In genomic region chr2:23684540-23685176, GRCh38 we compare ENCODE assay signal across 21 cellular contexts.
A peak's percentile ranks its signal among the peaks of the same experiment; 100 is the strongest.
DNase-seq lines count a peak whose midpoint lies in the region; ATAC-seq and TF ChIP-seq lines count a peak whose summit lies in the region.
"Had no signal": no experiment of that assay in that cellular context is flagged by ENCODE, and none has a peak within 500 bp of the region (broad histone marks: within the 10 kb centered on the region; RNA-seq: fewer than 3 reads in every experiment).

No MANE protein-coding gene starts in this region.

- H3K4me1 ChIP-seq in HEK293 (ENCODE audit: control insufficient read depth, insufficient read depth, low read length) (no peaks in the 10 kb centered on the region), neuronal stem cell (ENCODE audit: control insufficient read depth in 2 of 2, insufficient read depth in 1 of 2, low read depth in 1 of 2, low read length in 2 of 2) (peaks cover 13 to 16% of the 10 kb centered on the region in 2 donors)
- H3K4me1 ChIP-seq: uterus had no signal

- DNase-seq in DMS79 treated with DMSO at 0.1 percent for 48 hours (lab: John Stamatoyannopoulos, UW) (peak; percentile 34), cerebellar cortex (ENCODE audit: low spot score) (peak; percentile 25), neuronal stem cell (ENCODE audit: low spot score) (no peak), HPDE6-E6E7 (ENCODE audit: extremely low spot score) (no peak)
- DNase-seq: activated CD4-positive, alpha-beta T cell treated with anti-CD3 and anti-CD28 coated beads, Interleukin-2, amount 50 U/mL, for 4 hours; activated CD8-positive, alpha-beta memory T cell treated with anti-CD3 and anti-CD28 coated beads, Interleukin-2, amount 50 U/mL, for 4 hours; activated naive CD8-positive, alpha-beta T cell treated with anti-CD3 and anti-CD28 coated beads for 36 hours; CD4-positive, alpha-beta T cell; GDM1; GOT3; kidney glomerular epithelial cell; NCI-H1105 treated with DMSO at 0.1 percent for 48 hours; NCI-H2081 treated with DMSO at 0.1 percent for 48 hours; NCI-H82; occipital lobe; small intestine; stimulated activated CD4-positive, alpha-beta T cell treated with anti-CD3 and anti-CD28 coated beads, Interleukin-1b, Interleukin-23, amount 100 ng/mL, for 48 hours; uterus had no signal

- no peak overlapping the region for H3K14ac ChIP-seq in neuronal stem cell (ENCODE audit: low read length)

- H2BK15ac ChIP-seq in neuronal stem cell (ENCODE audit: low read length), result no peak overlapping the region

- H4K8ac ChIP-seq in neuronal stem cell (ENCODE audit: low read depth, low read length), result no peak overlapping the region

- TF ChIP-seq CTCF in HEK293 (tag by site-specific recombination; IDR thresholded peaks at IDR 0.05), result no peak

- no peak for ATAC-seq in HG02571 (IDR thresholded peaks at IDR 0.05; ENCODE audit: unreplicated experiment)
- no peak for ATAC-seq in GM18861 (IDR thresholded peaks at IDR 0.05; ENCODE audit: unreplicated experiment)

- no peak overlapping the region for H4K91ac ChIP-seq in neuronal stem cell (ENCODE audit: low read depth, low read length, poor library complexity)

- peak overlapping the region; percentile 33 for H3K18ac ChIP-seq in neuronal stem cell (ENCODE audit: low read length)

- CTCF ChIA-PET in HEK293 (lab: Yijun Ruan, JAX), result no interaction called here

- H2BK12ac ChIP-seq in neuronal stem cell (ENCODE audit: low read length), result no peak overlapping the region

- H3K27ac ChIP-seq in HEK293 (ENCODE audit: extremely low read depth, low read depth, low read length) (no peak overlapping the region), neuronal stem cell (replicated peaks; ENCODE audit: low read length) (no peak overlapping the region)
- H3K27ac ChIP-seq: uterus had no signal

- no peak overlapping the region for H3K23ac ChIP-seq in neuronal stem cell (ENCODE audit: low read depth, low read length, poor library complexity)

- H3K9me3 ChIP-seq in HEK293 (ENCODE audit: control insufficient read depth, insufficient read depth, low read depth, low read length) (no peaks in the 10 kb centered on the region), neuronal stem cell (replicated peaks in 1 of 2; ENCODE audit: control insufficient read depth in 2 of 2, insufficient read depth in 1 of 2, low read depth in 1 of 2, low read length in 2 of 2) (peaks cover 0 to 3% of the 10 kb centered on the region in 2 donors)
- H3K9me3 ChIP-seq: uterus had no signal

- H3K9ac ChIP-seq in neuronal stem cell (ENCODE audit: low read depth, low read length, poor library complexity), result no peak overlapping the region

- no peak overlapping the region for H3K4ac ChIP-seq in neuronal stem cell (ENCODE audit: low read length)

- H3K4me3 ChIP-seq in HEK293 (ENCODE audit: low read depth, low read length) (no peak overlapping the region), neuronal stem cell (ENCODE audit: low read length in 2 of 2) (peak overlapping the region in 1 of 2 donors; percentile 18)
- H3K4me3 ChIP-seq: uterus had no signal

- no peak overlapping the region for H3K4me2 ChIP-seq in neuronal stem cell (ENCODE audit: insufficient read depth, low read length, poor library complexity, severe bottlenecking)

- H3K36me3 ChIP-seq in HEK293 (ENCODE audit: control insufficient read depth in 2 of 2, insufficient read depth in 1 of 2, low read length in 2 of 2) (peaks cover 0 to 6% of the 10 kb centered on the region in 2 experiments; a peak in 1 of 3 replicates), neuronal stem cell (replicated peaks in 1 of 2; ENCODE audit: control insufficient read depth in 2 of 2, insufficient read depth in 2 of 2, low read length in 2 of 2) (no peaks in the 10 kb centered on the region)
- H3K36me3 ChIP-seq: uterus had no signal

- POLR2A ChIA-PET in HEK293 (lab: Yijun Ruan, JAX), result no interaction called here

- no peaks in the 10 kb centered on the region for H3K27me3 ChIP-seq in neuronal stem cell (ENCODE audit: control insufficient read depth in 3 of 3, insufficient read depth in 3 of 3, low read depth in 1 of 3, low read length in 3 of 3)
- H3K27me3 ChIP-seq: uterus had no signal

- no peak overlapping the region for H2AK5ac ChIP-seq in neuronal stem cell (ENCODE audit: low read depth, low read length)

- H2AFZ ChIP-seq in neuronal stem cell (ENCODE audit: low read length), result peak overlapping the region; percentile 23

- H2BK5ac ChIP-seq in neuronal stem cell (ENCODE audit: low read length), result no peak overlapping the region

- no peaks in the 10 kb centered on the region for H3K79me1 ChIP-seq in neuronal stem cell (ENCODE audit: low read depth, low read length)

- no peak overlapping the region for H2BK120ac ChIP-seq in neuronal stem cell (ENCODE audit: low read depth, low read length)

- WGBS in neuronal stem cell (ENCODE audit: extremely low coverage in 2 of 2, insufficient read length in 2 of 2, insufficient replicate concordance in 1 of 2), 2 donors, result no CpG with 5 or more reads among the region's 16 CpGs

TF ChIP-seq in HEK293, 187 proteins besides CTCF, POLR2A, EP300 and RAD21:
- TF ChIP-seq EGR2 (tag by site-specific recombination; IDR thresholded peaks at IDR 0.05; ENCODE audit: low read depth) (0 out of 2 replicates have a peak, but pooled peaks have one; percentile 9), ZNF341 (tag by site-specific recombination; IDR thresholded peaks at IDR 0.05; ENCODE audit: low read depth) (no peak)

Comparison
In these comparisons a context has a peak if more than half of its experiments do, and no peak if none do; other contexts are left out.
1. DNase-seq: peak in DMS79 treated with DMSO at 0.1 percent for 48 hours (single experiment) and cerebellar cortex (single experiment); none in neuronal stem cell (single experiment) and HPDE6-E6E7 (single experiment).